In the genomic region with DNA sequence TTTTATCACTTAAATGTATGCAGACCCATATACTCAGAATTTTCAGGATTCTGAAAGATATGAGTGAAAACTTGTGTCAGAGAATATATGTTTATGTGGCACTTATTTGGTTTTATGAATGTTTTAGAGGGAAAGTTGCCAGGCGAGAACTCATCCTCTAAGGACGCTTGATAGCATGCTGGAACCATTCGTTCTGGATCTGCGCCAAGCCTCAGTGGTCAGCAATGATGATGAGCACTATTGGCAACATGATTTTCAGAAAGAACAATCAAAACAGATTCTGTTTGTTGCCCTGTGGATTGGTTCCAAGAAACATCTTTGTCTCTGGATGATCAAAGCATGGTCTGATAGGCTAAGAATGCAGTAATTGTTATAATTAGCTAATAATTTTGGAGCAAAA, we compare ENCODE assay signal across 14 cellular contexts. TPM values are rescaled to one million over a fixed set of nuclear protein-coding genes. Genes with fewer than 3 reads are reported as not detected.
DNase-seq lines count a peak whose midpoint lies in the region; ATAC-seq, FAIRE-seq and TF ChIP-seq lines count a peak whose summit lies in the region.
"Had no signal": no experiment of that assay in that cellular context is flagged by ENCODE, and none has a peak within 500 bp of the region (broad histone marks: within the 10 kb centered on the region; RNA-seq: fewer than 3 reads in every experiment).

No MANE protein-coding gene starts in this region.

- H3K4me3 Mint-ChIP-seq in activated CD4-positive, alpha-beta memory T cell treated with anti-CD3 and anti-CD28 coated beads for 36 hours, result no peak overlapping the region
- H3K4me3 Mint-ChIP-seq: dendritic cell treated with granulocyte-macrophage colony-stimulating factor and Interleukin-4, amounts not matched to agents 40 ng/mL and 50 ng/mL, for 4 days; natural killer cell had no signal

- CTCF ChIA-PET in A549 (lab: Yijun Ruan, JAX), result interaction anchor here (1.6 kb wide), 1 partner anchor 16 kb away, joined by 3 read pairs; no protein-coding TSS in a partner anchor
- CTCF ChIA-PET in activated CD4-positive, alpha-beta memory T cell treated with anti-CD3 and anti-CD28 coated beads for 36 hours (lab: Charles Lee), result no interaction called here

- intact Hi-C loops in activated CD4-positive, alpha-beta memory T cell treated with anti-CD3 and anti-CD28 coated beads for 36 hours (cut with micrococcal nuclease), result no loop called here

- TF ChIP-seq POLR2A in A549 (IDR thresholded peaks at IDR 0.05; ENCODE audit: low read length), result no peak

- no peaks in the 10 kb centered on the region for H3K9me3 Mint-ChIP-seq in activated CD4-positive, alpha-beta memory T cell treated with anti-CD3 and anti-CD28 coated beads for 36 hours
- H3K9me3 Mint-ChIP-seq: dendritic cell treated with granulocyte-macrophage colony-stimulating factor and Interleukin-4, amounts not matched to agents 40 ng/mL and 50 ng/mL, for 4 days; natural killer cell had no signal

- H3K9me3 ChIP-seq in A549 (no peaks in the 10 kb centered on the region), hepatocyte (ENCODE audit: low read depth) (no peaks in the 10 kb centered on the region), smooth muscle cell (replicated peaks; ENCODE audit: low read depth) (no peaks in the 10 kb centered on the region)

- peak overlapping the region; percentile 19 to 40; a peak in 2 of 6 replicates for H3K27ac ChIP-seq in A549
- H3K27ac ChIP-seq in hepatocyte, result peak overlapping the region; percentile 84
- no peak overlapping the region for H3K27ac ChIP-seq in smooth muscle cell (ENCODE audit: low read depth)

- no peak for TF ChIP-seq CTCF in A549 (IDR thresholded peaks at IDR 0.05)
- no peak for TF ChIP-seq CTCF in hepatocyte (IDR thresholded peaks at IDR 0.05; ENCODE audit: poor library complexity)
- TF ChIP-seq CTCF in smooth muscle cell (IDR thresholded peaks at IDR 0.05; ENCODE audit: borderline replicate concordance, insufficient read depth, poor library complexity, severe bottlenecking), result no peak

- no peaks in the 10 kb centered on the region for H3K36me3 Mint-ChIP-seq in activated CD4-positive, alpha-beta memory T cell treated with anti-CD3 and anti-CD28 coated beads for 36 hours
- H3K36me3 Mint-ChIP-seq: natural killer cell had no signal

- no peak for TF ChIP-seq RAD21 in A549 (conservative IDR thresholded peaks at IDR 0.05 in 1 of 2, IDR thresholded peaks at IDR 0.05 in 1 of 2)

- H2AFZ ChIP-seq in hepatocyte (no peak overlapping the region), smooth muscle cell (ENCODE audit: low read depth) (no peak overlapping the region)

- POLR2A ChIA-PET in A549 (lab: Yijun Ruan, JAX), result no interaction called here
- POLR2A ChIA-PET in activated CD4-positive, alpha-beta memory T cell treated with anti-CD3 and anti-CD28 coated beads for 36 hours (lab: Charles Lee), result no interaction called here

- H3K27ac Mint-ChIP-seq in activated CD4-positive, alpha-beta memory T cell treated with anti-CD3 and anti-CD28 coated beads for 36 hours, result no peak overlapping the region
- H3K27ac Mint-ChIP-seq: dendritic cell treated with granulocyte-macrophage colony-stimulating factor and Interleukin-4, amounts not matched to agents 40 ng/mL and 50 ng/mL, for 4 days; natural killer cell had no signal

- FAIRE-seq in A549 (lab: Jason Lieb, UNC), result no peak

- ATAC-seq in A549 (no peak), GM19324 (IDR thresholded peaks at IDR 0.05; ENCODE audit: low FRiP score, unreplicated experiment) (no peak)
- ATAC-seq: activated CD4-positive, CD25-positive, alpha-beta regulatory T cell treated with anti-CD3 and anti-CD28 coated beads, Interleukin-2, amount 50 U/mL, for 24 hours; natural killer cell had no signal

- peaks cover 13% of the 10 kb centered on the region for H3K4me1 Mint-ChIP-seq in activated CD4-positive, alpha-beta memory T cell treated with anti-CD3 and anti-CD28 coated beads for 36 hours (ENCODE audit: low read depth)
- H3K4me1 Mint-ChIP-seq: natural killer cell had no signal

- H3K4me3 ChIP-seq in A549 (no peak overlapping the region), hepatocyte (no peak overlapping the region), smooth muscle cell (no peak overlapping the region)

- peak overlapping the region; percentile 40; the same call in 2 of the 3 replicates for H3K4me2 ChIP-seq in A549
- H3K4me2 ChIP-seq in hepatocyte, result peak overlapping the region; percentile 6
- no peak overlapping the region for H3K4me2 ChIP-seq in smooth muscle cell

- no peaks in the 10 kb centered on the region for H3F3A ChIP-seq in smooth muscle cell (ENCODE audit: low read depth)

- TF ChIP-seq EP300 in A549 (IDR thresholded peaks at IDR 0.05), result no peak

- no peak overlapping the region for H3K9ac ChIP-seq in smooth muscle cell (ENCODE audit: low read depth)

- H3K9me2 ChIP-seq in hepatocyte (replicated peaks; ENCODE audit: insufficient read depth), result no peaks in the 10 kb centered on the region

- H3K27me3 Mint-ChIP-seq in activated CD4-positive, alpha-beta memory T cell treated with anti-CD3 and anti-CD28 coated beads for 36 hours, result peaks cover 2% of the 10 kb centered on the region
- H3K27me3 Mint-ChIP-seq: dendritic cell treated with granulocyte-macrophage colony-stimulating factor and Interleukin-4, amounts not matched to agents 40 ng/mL and 50 ng/mL, for 4 days had no signal

- H3K27me3 ChIP-seq in hepatocyte (no peaks in the 10 kb centered on the region), smooth muscle cell (ENCODE audit: low read depth) (no peaks in the 10 kb centered on the region)

- DNase-seq in A549 (ENCODE audit: low read depth in 1 of 2, low spot score in 1 of 2) (no peak), HT1080 (ENCODE audit: low read depth) (peak; percentile 11), brain pericyte (ENCODE audit: low read depth, low spot score) (peak; percentile 83), hepatocyte (ENCODE audit: low spot score) (no peak), NCI-H524 (lab: John Stamatoyannopoulos, UW) (no peak), smooth muscle cell (lab: John Stamatoyannopoulos, UW; ENCODE audit: unreplicated experiment) (no peak)
- no peak for DNase-seq in activated CD4-positive, alpha-beta memory T cell treated with anti-CD3 and anti-CD28 coated beads for 36 hours
- DNase-seq: activated gamma-delta T cell; natural killer cell; NCI-H187 treated with DMSO at 0.1 percent for 48 hours; stimulated activated CD4-positive, alpha-beta T cell treated with anti-CD3 and anti-CD28 coated beads, Interleukin-4, amount 100 ng/mL, for 1 hour had no signal

- H3K79me2 ChIP-seq in hepatocyte (no peaks in the 10 kb centered on the region), smooth muscle cell (ENCODE audit: low read depth) (no peaks in the 10 kb centered on the region)

- H4K20me1 ChIP-seq in hepatocyte (ENCODE audit: insufficient read depth, poor library complexity, severe bottlenecking) (no peaks in the 10 kb centered on the region), smooth muscle cell (ENCODE audit: low read depth) (no peaks in the 10 kb centered on the region)

- H3K4me1 ChIP-seq in A549 (peaks cover 17% of the 10 kb centered on the region), hepatocyte (ENCODE audit: insufficient read depth) (peaks cover 17% of the 10 kb centered on the region), smooth muscle cell (ENCODE audit: low read depth) (no peaks in the 10 kb centered on the region)

- 83% methylated on average over 4 of the region's 4 CpGs for WGBS in A549 (ENCODE audit: missing lambda C conversion rate)
- WGBS in hepatocyte (ENCODE audit: low lambda C conversion rate, missing lambda C conversion rate), result 75% methylated on average over 4 of the region's 4 CpGs
- 96% methylated on average over 4 of the region's 4 CpGs for WGBS in smooth muscle cell (ENCODE audit: low lambda C conversion rate)

- H3K36me3 ChIP-seq in hepatocyte (replicated peaks; ENCODE audit: insufficient read depth, low read depth) (no peaks in the 10 kb centered on the region), smooth muscle cell (ENCODE audit: low read depth) (no peaks in the 10 kb centered on the region)

TF ChIP-seq in A549, 52 proteins besides CTCF, POLR2A, EP300 and RAD21:
- TF ChIP-seq TFCP2L1 (CRISPR knock-in tag; IDR thresholded peaks at IDR 0.05) (no peak), SMC3 (IDR thresholded peaks at IDR 0.05) (no peak), HOXA7 (CRISPR knock-in tag; IDR thresholded peaks at IDR 0.05) (no peak), CBX8 (IDR thresholded peaks at IDR 0.05) (no peak), NR3C1 (IDR thresholded peaks at IDR 0.05) (no peak)
- TF ChIP-seq, protein P1, sequence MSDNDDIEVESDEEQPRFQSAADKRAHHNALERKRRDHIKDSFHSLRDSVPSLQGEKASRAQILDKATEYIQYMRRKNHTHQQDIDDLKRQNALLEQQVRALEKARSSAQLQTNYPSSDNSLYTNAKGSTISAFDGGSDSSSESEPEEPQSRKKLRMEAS (IDR thresholded peaks at IDR 0.05), result no peak

RNA-seq across cellular contexts. Expression of gene RAPGEF2, which starts 32.1 kb away (rescaled TPM):
- 27.0 and 31.8 TPM in 2 replicates for polyA plus RNA-seq in A549 (2011; rRNA removed)
- 6.3 and 9.1 TPM in 2 replicates for polyA plus RNA-seq in A549 (2012; cell fraction: cytosol; rRNA removed)
- polyA plus RNA-seq in A549 (2012; cell fraction: nucleus; rRNA removed), result 8.6 and 13.3 TPM in 2 replicates
- polyA plus RNA-seq in A549 (2017; fragmentation: RNase III; extraction: RNeasy Plus Mini Kit Qiagen cat#74134 plus additional on column Dnase treatment), result 9.8 to 10.7 TPM (median 10.0 TPM) in 3 replicates
- polyA minus RNA-seq in A549 (2011; rRNA and poly(A)+ RNA removed), result 30.6 and 41.2 TPM in 2 replicates
- 24.9 and 30.3 TPM in 2 replicates for total RNA-seq in HT1080 (2014; rRNA removed; shearing (Covaris generic))
- polyA plus RNA-seq in HT1080 (2015; cell fraction: cytosol; rRNA removed), result 15.3 and 20.3 TPM in 2 replicates
- polyA plus RNA-seq in HT1080 (2015; cell fraction: nucleus; rRNA removed), result 31.6 and 41.6 TPM in 2 replicates
- 64.3 and 79.3 TPM in 2 replicates for total RNA-seq in hepatocyte
- 8.4 and 8.8 TPM in 2 replicates for polyA plus RNA-seq in hepatocyte
- 44.7 and 60.1 TPM in 2 replicates for total RNA-seq in smooth muscle cell
- polyA plus RNA-seq in smooth muscle cell, result 6.8 and 7.4 TPM in 2 replicates
- total RNA-seq in activated CD4-positive, alpha-beta memory T cell treated with anti-CD3 and anti-CD28 coated beads for 36 hours, result 10 to 100 TPM; 18.6 to 22.0 TPM

Comparison
In these comparisons a context has a peak if more than half of its experiments do, and no peak if none do; other contexts are left out.
1. DNase-seq: peak in HT1080 (single experiment) and brain pericyte (single experiment); none in A549 (0 of 2), hepatocyte (single experiment), NCI-H524 (0 of 2), smooth muscle cell (single experiment) and activated CD4-positive, alpha-beta memory T cell treated with anti-CD3 and anti-CD28 coated beads for 36 hours (single experiment).